Comparison of ENCODE assay signal across 14 cellular contexts in genomic region chr6:73823046-73823735, GRCh38.
A peak's percentile ranks its signal among the peaks of the same experiment; 100 is the strongest.
DNase-seq lines count a peak whose midpoint lies in the region.
"Had no signal": no experiment of that assay in that cellular context is flagged by ENCODE, and none has a peak within 500 bp of the region (broad histone marks: within the 10 kb centered on the region; RNA-seq: fewer than 3 reads in every experiment).

No MANE protein-coding gene starts in this region.

- no peak overlapping the region for H2AFZ ChIP-seq in trophoblast cell (ENCODE audit: insufficient read depth, low read length, poor library complexity)

- H3K27me3 ChIP-seq in rectal smooth muscle tissue (ENCODE audit: control insufficient read depth, insufficient read depth, low read length) (no peaks in the 10 kb centered on the region), trophoblast cell (ENCODE audit: insufficient read depth, low read length) (no peaks in the 10 kb centered on the region)
- H3K27me3 ChIP-seq: breast epithelium had no signal

- H2AK5ac ChIP-seq in trophoblast cell (ENCODE audit: low read length) = no peak overlapping the region

- H2BK120ac ChIP-seq in trophoblast cell (ENCODE audit: insufficient read depth, low read length, poor library complexity) = no peak overlapping the region

- H3K23ac ChIP-seq in trophoblast cell (ENCODE audit: low read length) = no peak overlapping the region

- DNase-seq in DMS79 (lab: John Stamatoyannopoulos, UW) (peak; percentile 65), NCI-H2029 treated with DMSO at 0.1 percent for 48 hours (lab: John Stamatoyannopoulos, UW) (peak; percentile 82), SHP77 treated with DMSO at 0.1 percent for 48 hours (lab: John Stamatoyannopoulos, UW) (peak; percentile 85), trophoblast cell (no peak), posterior vena cava (ENCODE audit: low spot score) (no peak), mesenteric fat pad (ENCODE audit: low spot score) (no peak)
- DNase-seq: activated CD4-positive, alpha-beta T cell treated with anti-CD3 and anti-CD28 coated beads, Interleukin-2, amount 10 ng/mL, durations not matched to agents 7 days and 5 days; foreskin fibroblast; kidney; midbrain; SW 1271 had no signal

- no peaks in the 10 kb centered on the region for H3K9me3 ChIP-seq in trophoblast cell (ENCODE audit: insufficient read depth, low read depth, low read length)
- H3K9me3 ChIP-seq: breast epithelium had no signal

- H4K8ac ChIP-seq in trophoblast cell (ENCODE audit: low read depth, low read length) = no peak overlapping the region

- H3K4ac ChIP-seq in trophoblast cell (ENCODE audit: low read depth, low read length) = no peak overlapping the region

- H4K91ac ChIP-seq in trophoblast cell (ENCODE audit: low read depth, low read length) = no peak overlapping the region

- H3K9ac ChIP-seq in rectal smooth muscle tissue (ENCODE audit: low read length) (no peak overlapping the region), trophoblast cell (ENCODE audit: low read length) (no peak overlapping the region)

- intact Hi-C loops in posterior vena cava (cut with DNase I) = no loop called here

- H3K36me3 ChIP-seq in rectal smooth muscle tissue (ENCODE audit: control insufficient read depth, insufficient read depth, low read length) (no peaks in the 10 kb centered on the region), trophoblast cell (ENCODE audit: control insufficient read depth in 1 of 2, insufficient read depth in 2 of 2, low read length in 2 of 2) (no peaks in the 10 kb centered on the region)
- H3K36me3 ChIP-seq: breast epithelium had no signal

- H3K79me1 ChIP-seq in trophoblast cell (ENCODE audit: low read length) = no peaks in the 10 kb centered on the region

- H3K4me3 ChIP-seq in rectal smooth muscle tissue (ENCODE audit: low read length) (no peak overlapping the region), trophoblast cell (ENCODE audit: low read depth, low read length) (no peak overlapping the region)
- H3K4me3 ChIP-seq: breast epithelium, K562 had no signal

- no peak overlapping the region for H3K14ac ChIP-seq in trophoblast cell (ENCODE audit: low read length)

- peak overlapping the region; percentile 33 for H3K27ac ChIP-seq in rectal smooth muscle tissue (ENCODE audit: low read depth, low read length)
- no peak overlapping the region for H3K27ac ChIP-seq in trophoblast cell (ENCODE audit: low read depth, low read length)
- H3K27ac ChIP-seq: breast epithelium had no signal

- no peak overlapping the region for H2BK5ac ChIP-seq in trophoblast cell (ENCODE audit: low read depth, low read length, poor library complexity)

- H2BK12ac ChIP-seq in trophoblast cell (ENCODE audit: low read length) = no peak overlapping the region

- H3K4me1 ChIP-seq in rectal smooth muscle tissue (ENCODE audit: control insufficient read depth, insufficient read depth, low read length) = peaks cover 6% of the 10 kb centered on the region
- no peaks in the 10 kb centered on the region for H3K4me1 ChIP-seq in trophoblast cell (ENCODE audit: control insufficient read depth in 1 of 2, insufficient read depth in 2 of 2, low read length in 2 of 2)
- H3K4me1 ChIP-seq: breast epithelium had no signal

- H3K18ac ChIP-seq in trophoblast cell (ENCODE audit: low read length) = no peak overlapping the region

- no peak overlapping the region for H4K12ac ChIP-seq in trophoblast cell (ENCODE audit: low read depth, low read length)

- no peak overlapping the region for H3K4me2 ChIP-seq in trophoblast cell (ENCODE audit: low read length)

- no CpG with 5 or more reads among the region's 6 CpGs for WGBS in trophoblast cell (ENCODE audit: extremely low coverage, insufficient coverage, insufficient read length)

- no peaks in the 10 kb centered on the region for H3K79me2 ChIP-seq in trophoblast cell (ENCODE audit: control insufficient read depth, insufficient read depth, low read length, poor library complexity)

Comparison
In these comparisons a context has a peak if more than half of its experiments do, and no peak if none do; other contexts are left out.
1. DNase-seq: peak in DMS79 (single experiment), NCI-H2029 treated with DMSO at 0.1 percent for 48 hours (single experiment) and SHP77 treated with DMSO at 0.1 percent for 48 hours (single experiment); none in trophoblast cell (0 of 2), posterior vena cava (single experiment) and mesenteric fat pad (single experiment).